14 cellular contexts compared by ENCODE assay signal in genomic region chr17:44212507-44213402, GRCh38. TPM values are rescaled to one million over a fixed set of nuclear protein-coding genes. Genes with fewer than 3 reads are reported as not detected.
DNase-seq lines count a peak whose midpoint lies in the region; ATAC-seq lines count a peak whose summit lies in the region.
"Had no signal": no experiment of that assay in that cellular context is flagged by ENCODE, and none has a peak within 500 bp of the region (broad histone marks: within the 10 kb centered on the region; RNA-seq: fewer than 3 reads in every experiment).

No MANE protein-coding gene starts in this region.

- peak overlapping the region; percentile 36 for H3K27ac Mint-ChIP-seq in T-helper 2 cell treated with Interferon-gamma antibody and Interleukin-4, amounts not matched to agents 5 μg/mL and 100 μg/mL, for 36 hours
- peak overlapping the region; percentile 94 to 98 for H3K27ac Mint-ChIP-seq in T-cell
- H3K27ac Mint-ChIP-seq in naive B cell = peak overlapping the region in 4 of 6 donors; percentile 72 to 97 (median 78)

- H3K4me1 Mint-ChIP-seq in T-helper 2 cell treated with Interferon-gamma antibody and Interleukin-4, amounts not matched to agents 5 μg/mL and 100 μg/mL, for 36 hours (ENCODE audit: low read depth) = peaks cover 39% of the 10 kb centered on the region
- H3K4me1 Mint-ChIP-seq in T-cell (peaks cover 75 to 81% (median 78%) of the 10 kb centered on the region in 3 donors), naive B cell (peaks cover 49 to 79% (median 78%) of the 10 kb centered on the region in 3 donors)

- ATAC-seq in T-cell (replicated peaks in 1 of 4) (no peak), naive B cell (ENCODE audit: low read depth in 2 of 2) (no peak), GM21360 (IDR thresholded peaks at IDR 0.05; ENCODE audit: unreplicated experiment) (no peak)

- CTCF ChIA-PET in T-cell (lab: Charles Lee) = interaction anchor here (0.6 to 1.5 kb wide), 2 partner anchors 104 to 133 kb away, joined by 4 read pairs; no protein-coding TSS in a partner anchor

- POLR2A ChIA-PET in T-cell (lab: Charles Lee) = interaction anchor here in 1 of 2 donors (0.6 kb wide), 1 partner anchor 27 kb away, joined by 3 read pairs; no protein-coding TSS in a partner anchor

- no peaks in the 10 kb centered on the region for H3K27me3 Mint-ChIP-seq in T-helper 2 cell treated with Interferon-gamma antibody and Interleukin-4, amounts not matched to agents 5 μg/mL and 100 μg/mL, for 36 hours (ENCODE audit: low read depth)
- H3K27me3 Mint-ChIP-seq in T-cell = no peaks in the 10 kb centered on the region
- H3K27me3 Mint-ChIP-seq in naive B cell = no peaks in the 10 kb centered on the region

- no peak for DNase-seq in T-helper 2 cell treated with Interferon-gamma antibody and Interleukin-4, amounts not matched to agents 5 μg/mL and 100 μg/mL, for 36 hours (ENCODE audit: low spot score)
- DNase-seq in T-helper 2 cell (no peak), T-cell (no peak), naive B cell (no peak), NCI-H2171 treated with DMSO at 0.1 percent for 48 hours (lab: John Stamatoyannopoulos, UW) (no peak)
- DNase-seq: activated effector memory CD4-positive, alpha-beta T cell treated with Interleukin-2 at 50 U/mL for 16 hours; DMS79; NCI-H1092 treated with DMSO at 0.1 percent for 48 hours; NCI-H510A had no signal

- H3K9me3 Mint-ChIP-seq in T-helper 2 cell treated with Interferon-gamma antibody and Interleukin-4, amounts not matched to agents 5 μg/mL and 100 μg/mL, for 36 hours = no peaks in the 10 kb centered on the region
- H3K9me3 Mint-ChIP-seq in T-cell (no peaks in the 10 kb centered on the region), naive B cell (no peaks in the 10 kb centered on the region)

- peaks cover 78% of the 10 kb centered on the region for H3K36me3 Mint-ChIP-seq in T-helper 2 cell treated with Interferon-gamma antibody and Interleukin-4, amounts not matched to agents 5 μg/mL and 100 μg/mL, for 36 hours (ENCODE audit: low read depth)
- peaks cover 46% of the 10 kb centered on the region for H3K36me3 Mint-ChIP-seq in T-cell
- peaks cover 14 to 25% of the 10 kb centered on the region in 2 donors for H3K36me3 Mint-ChIP-seq in naive B cell

- no peak overlapping the region for H3K4me3 Mint-ChIP-seq in T-helper 2 cell treated with Interferon-gamma antibody and Interleukin-4, amounts not matched to agents 5 μg/mL and 100 μg/mL, for 36 hours
- peak overlapping the region in 1 of 3 donors; percentile 80 for H3K4me3 Mint-ChIP-seq in T-cell
- H3K4me3 Mint-ChIP-seq in naive B cell = no peak overlapping the region

RNA-seq across cellular contexts. Expression of gene UBTF, which starts 6.7 kb away (rescaled TPM):
- total RNA-seq in T-cell = 100 to 1,000 TPM; 162 to 228 (median 213) TPM
- polyA plus RNA-seq in naive B cell (ENCODE audit: low read depth in 6 of 6) = 10 to 100 TPM; 20.2 to 77.3 (median 43.0) TPM

RNA-seq across cellular contexts. Expression of gene ATXN7L3, which starts 13.1 kb away (rescaled TPM):
- total RNA-seq in T-cell = 100 to 1,000 TPM; 101 to 130 (median 125) TPM
- 10 to 100 TPM in 3 of 6 donors, 1 to 10 TPM in 3; 6.6 to 14.4 (median 9.4) TPM for polyA plus RNA-seq in naive B cell (ENCODE audit: low read depth in 6 of 6)

RNA-seq across cellular contexts. Expression of gene TMUB2, which starts 26.0 kb away (rescaled TPM):
- 10 to 100 TPM; 42.0 to 46.6 (median 43.0) TPM for total RNA-seq in T-cell
- 10 to 100 TPM; 39.7 to 69.9 (median 44.8) TPM for polyA plus RNA-seq in naive B cell (ENCODE audit: low read depth in 6 of 6)

RNA-seq across cellular contexts. Expression of gene ASB16, which starts 42.3 kb away (rescaled TPM):
- total RNA-seq in T-cell = under 1 TPM in 1 of 5 donors, not detected in 4; 0.15 TPM
- under 1 TPM in 4 of 6 donors, not detected in 2; 0.19 to 0.43 (median 0.31) TPM for polyA plus RNA-seq in naive B cell (ENCODE audit: low read depth in 6 of 6)
- total RNA-seq: cerebellum, RPMI7951 had no signal

RNA-seq across cellular contexts. Expression of gene SLC4A1, which starts 55.2 kb away (rescaled TPM):
- total RNA-seq in T-cell = not detected
- under 1 TPM in 3 of 6 donors, not detected in 3; 0.07 to 0.20 (median 0.12) TPM for polyA plus RNA-seq in naive B cell (ENCODE audit: low read depth in 6 of 6)
- total RNA-seq: RPMI7951 had no signal
- polyA plus RNA-seq: esophagus, urinary bladder had no signal

Comparison
In these comparisons a context has a peak if more than half of its experiments do, and no peak if none do; other contexts are left out.
1. H3K27ac Mint-ChIP-seq: peak in every context shown above with its lines; median percentile 96 in T-cell; 78 in naive B cell; 36 in T-helper 2 cell treated with Interferon-gamma antibody and Interleukin-4, amounts not matched to agents 5 μg/mL and 100 μg/mL, for 36 hours.